ENCODE assay signal across 12 cellular contexts in genomic region chr3:128623762-128624176, GRCh38. TPM values are rescaled to one million over a fixed set of nuclear protein-coding genes. Genes with fewer than 3 reads are reported as not detected.
DNase-seq lines count a peak whose midpoint lies in the region; ATAC-seq and TF ChIP-seq lines count a peak whose summit lies in the region.
"Had no signal": no experiment of that assay in that cellular context is flagged by ENCODE, and none has a peak within 500 bp of the region (broad histone marks: within the 10 kb centered on the region; RNA-seq: fewer than 3 reads in every experiment).

No MANE protein-coding gene starts in this region.

- H3K36me3 Mint-ChIP-seq in dendritic cell treated with granulocyte-macrophage colony-stimulating factor and Interleukin-4, amounts not matched to agents 40 ng/mL and 50 ng/mL, for 4 days (ENCODE audit: low read depth), result peaks cover 100% of the 10 kb centered on the region
- peaks cover 37% of the 10 kb centered on the region for H3K36me3 Mint-ChIP-seq in memory B cell
- H3K36me3 Mint-ChIP-seq in glutamatergic neuron (ENCODE audit: unreplicated experiment), result no peaks in the 10 kb centered on the region
- peaks cover 100% of the 10 kb centered on the region for H3K36me3 Mint-ChIP-seq in activated T-helper 17 cell treated with anti-CD3 and anti-CD28 coated beads, Interleukin-2, amount 50 U/mL, for 72 hours (ENCODE audit: low read depth)

- CTCF ChIA-PET in AG04450 (lab: Charles Lee), result no interaction called here

- peak overlapping the region; percentile 68 for H3K27ac Mint-ChIP-seq in dendritic cell treated with granulocyte-macrophage colony-stimulating factor and Interleukin-4, amounts not matched to agents 40 ng/mL and 50 ng/mL, for 4 days
- peak overlapping the region; percentile 38 for H3K27ac Mint-ChIP-seq in memory B cell
- H3K27ac Mint-ChIP-seq in glutamatergic neuron (ENCODE audit: unreplicated experiment), result no peak overlapping the region
- H3K27ac Mint-ChIP-seq in activated T-helper 17 cell treated with anti-CD3 and anti-CD28 coated beads, Interleukin-2, amount 50 U/mL, for 72 hours, result no peak overlapping the region

- H3K4me1 Mint-ChIP-seq in dendritic cell treated with granulocyte-macrophage colony-stimulating factor and Interleukin-4, amounts not matched to agents 40 ng/mL and 50 ng/mL, for 4 days (ENCODE audit: low read depth), result peaks cover 60% of the 10 kb centered on the region
- peaks cover 28% of the 10 kb centered on the region for H3K4me1 Mint-ChIP-seq in memory B cell
- H3K4me1 Mint-ChIP-seq in glutamatergic neuron (ENCODE audit: low read depth, unreplicated experiment), result peaks cover 3% of the 10 kb centered on the region
- H3K4me1 Mint-ChIP-seq in activated T-helper 17 cell treated with anti-CD3 and anti-CD28 coated beads, Interleukin-2, amount 50 U/mL, for 72 hours, result peaks cover 20% of the 10 kb centered on the region

- DNase-seq in AG04450 (ENCODE audit: low read depth, low spot score) (peak; percentile 50), LNCaP clone FGC (ENCODE audit: low read depth) (peak; percentile 11), memory B cell (ENCODE audit: low spot score in 2 of 2) (no peak), glutamatergic neuron (no peak), NCI-H82 treated with DMSO at 0.1 percent for 48 hours (lab: John Stamatoyannopoulos, UW; ENCODE audit: unreplicated experiment) (no peak)
- DNase-seq: mammary epithelial cell, MM.1S, NCI-H510A, right lobe of liver had no signal

- H3K9me3 Mint-ChIP-seq in dendritic cell treated with granulocyte-macrophage colony-stimulating factor and Interleukin-4, amounts not matched to agents 40 ng/mL and 50 ng/mL, for 4 days, result no peaks in the 10 kb centered on the region
- no peaks in the 10 kb centered on the region for H3K9me3 Mint-ChIP-seq in memory B cell
- peaks cover 2% of the 10 kb centered on the region for H3K9me3 Mint-ChIP-seq in glutamatergic neuron (ENCODE audit: unreplicated experiment)
- H3K9me3 Mint-ChIP-seq in activated T-helper 17 cell treated with anti-CD3 and anti-CD28 coated beads, Interleukin-2, amount 50 U/mL, for 72 hours, result peaks cover 4% of the 10 kb centered on the region

- H3K27me3 Mint-ChIP-seq in dendritic cell treated with granulocyte-macrophage colony-stimulating factor and Interleukin-4, amounts not matched to agents 40 ng/mL and 50 ng/mL, for 4 days, result no peaks in the 10 kb centered on the region
- H3K27me3 Mint-ChIP-seq in memory B cell (no peaks in the 10 kb centered on the region), glutamatergic neuron (ENCODE audit: unreplicated experiment) (peaks cover 4% of the 10 kb centered on the region)
- H3K27me3 Mint-ChIP-seq in activated T-helper 17 cell treated with anti-CD3 and anti-CD28 coated beads, Interleukin-2, amount 50 U/mL, for 72 hours, result no peaks in the 10 kb centered on the region

- peak; percentile 67 for ATAC-seq in memory B cell (ENCODE audit: low read depth)
- no peak for ATAC-seq in GM21717 (IDR thresholded peaks at IDR 0.05; ENCODE audit: unreplicated experiment)
- no peak for ATAC-seq in activated T-helper 17 cell treated with anti-CD3 and anti-CD28 coated beads, Interleukin-2, amount 50 U/mL, for 72 hours (replicated peaks)

- H3K9me3 ChIP-seq in AG04450 (ENCODE audit: control insufficient read depth, insufficient read depth, low read length), result no peaks in the 10 kb centered on the region
- H3K9me3 ChIP-seq: right lobe of liver had no signal

- intact Hi-C loops in dendritic cell treated with granulocyte-macrophage colony-stimulating factor and Interleukin-4, amounts not matched to agents 40 ng/mL and 50 ng/mL, for 4 days (cut with micrococcal nuclease), result no loop called here

- POLR2A ChIA-PET in AG04450 (lab: Yijun Ruan, JAX), result no interaction called here

- TF ChIP-seq CTCF in AG04450 (IDR thresholded peaks at IDR 0.05; ENCODE audit: low read depth, low read length) (no peak), LNCaP clone FGC (IDR thresholded peaks at IDR 0.05; ENCODE audit: control insufficient read depth, extremely low read depth, insufficient read depth) (no peak), glutamatergic neuron (IDR thresholded peaks at IDR 0.05; ENCODE audit: partially characterized antibody, unreplicated experiment) (no peak)

- no peak overlapping the region for H3K4me3 Mint-ChIP-seq in dendritic cell treated with granulocyte-macrophage colony-stimulating factor and Interleukin-4, amounts not matched to agents 40 ng/mL and 50 ng/mL, for 4 days
- no peak overlapping the region for H3K4me3 Mint-ChIP-seq in memory B cell
- H3K4me3 Mint-ChIP-seq in glutamatergic neuron (ENCODE audit: unreplicated experiment), result no peak overlapping the region
- H3K4me3 Mint-ChIP-seq in activated T-helper 17 cell treated with anti-CD3 and anti-CD28 coated beads, Interleukin-2, amount 50 U/mL, for 72 hours, result no peak overlapping the region

- peak overlapping the region; percentile 47 for H3K27ac ChIP-seq in AG04450 (ENCODE audit: low read depth, low read length)
- H3K27ac ChIP-seq: right lobe of liver had no signal

- no peaks in the 10 kb centered on the region for H3K27me3 ChIP-seq in AG04450 (ENCODE audit: control insufficient read depth, insufficient read depth, low read length)
- H3K27me3 ChIP-seq: right lobe of liver had no signal

- H3K4me3 ChIP-seq in AG04450 (ENCODE audit: low read depth, low read length) (no peak overlapping the region), LNCaP clone FGC (ENCODE audit: low read depth, low read length) (no peak overlapping the region)
- H3K4me3 ChIP-seq: right lobe of liver had no signal

RNA-seq across cellular contexts. Expression of gene RPN1, which starts 26.8 kb away (rescaled TPM):
- 403 and 458 TPM in 2 replicates for polyA plus RNA-seq in AG04450 (2011; rRNA removed)
- 520 and 535 TPM in 2 replicates for polyA minus RNA-seq in AG04450 (2011; rRNA and poly(A)+ RNA removed)
- 121 TPM for total RNA-seq in glutamatergic neuron (ENCODE audit: unreplicated experiment)
- total RNA-seq in activated T-helper 17 cell treated with anti-CD3 and anti-CD28 coated beads, Interleukin-2, amount 50 U/mL, for 72 hours, result 100 to 1,000 TPM; 106 to 179 TPM

Comparison
In these comparisons a context has a peak if more than half of its experiments do, and no peak if none do; other contexts are left out.
1. DNase-seq: peak in AG04450 (single experiment) and LNCaP clone FGC (single experiment); none in memory B cell (0 of 2), glutamatergic neuron (single experiment) and NCI-H82 treated with DMSO at 0.1 percent for 48 hours (single experiment).
2. H3K27ac Mint-ChIP-seq: peak in dendritic cell treated with granulocyte-macrophage colony-stimulating factor and Interleukin-4, amounts not matched to agents 40 ng/mL and 50 ng/mL, for 4 days (single experiment) and memory B cell (single experiment); none in glutamatergic neuron (single experiment) and activated T-helper 17 cell treated with anti-CD3 and anti-CD28 coated beads, Interleukin-2, amount 50 U/mL, for 72 hours (single experiment).